28 cellular contexts compared by ENCODE assay signal in genomic region chr3:32127219-32127826, GRCh38.
"Had no signal": no experiment of that assay in that cellular context is flagged by ENCODE, and none has a peak within 500 bp of the region (broad histone marks: within the 10 kb centered on the region; RNA-seq: fewer than 3 reads in every experiment).

No MANE protein-coding gene starts in this region.

- H3K27ac ChIP-seq: colonic mucosa, epithelial cell of prostate, gastroesophageal sphincter, ovary, sigmoid colon, testis, tibial artery had no signal

- H3K27me3 Mint-ChIP-seq: central memory CD8-positive, alpha-beta T cell; dendritic cell treated with granulocyte-macrophage colony-stimulating factor and Interleukin-4, amounts not matched to agents 40 ng/mL and 50 ng/mL, for 4 days; naive B cell; natural killer cell treated with Interleukin-12 subunit alpha and Interleukin-12 subunit beta and Interleukin-15 and Interleukin-18, amount 100 ng/mL, for 72 hours; type B pancreatic cell had no signal

- H3K4me3 ChIP-seq: colonic mucosa, gastroesophageal sphincter, mucosa of descending colon, ovary, sigmoid colon, testis, tibial artery had no signal

- H3K4me1 ChIP-seq: colonic mucosa had no signal

- H3K9me3 ChIP-seq: colonic mucosa, gastroesophageal sphincter, mucosa of descending colon, ovary, sigmoid colon, testis, tibial artery had no signal

- H3K27me3 ChIP-seq: colonic mucosa, gastroesophageal sphincter, ovary, sigmoid colon, testis, tibial artery had no signal

- ATAC-seq: esophagus mucosa; gastroesophageal sphincter; mucosa of descending colon; natural killer cell treated with Interleukin-12 subunit alpha and Interleukin-12 subunit beta and Interleukin-15 and Interleukin-18, amount 100 ng/mL, for 72 hours; stimulated activated effector memory CD8-positive, alpha-beta T cell treated with anti-CD3 and anti-CD28 coated beads, Interleukin-12 subunit alpha, Interleukin-12 subunit beta, amount 100 ng/mL, for 72 hours; stimulated activated naive CD8-positive, alpha-beta T cell treated with anti-CD3 and anti-CD28 coated beads, Interleukin-15, Interleukin-2, amounts not matched to agents 100 U/mL and 50 U/mL, for 24 hours had no signal

- DNase-seq: colonic mucosa; effector CD8-positive, alpha-beta T cell; endodermal cell; foreskin fibroblast; hypothalamus; mesenchymal stem cell; mucosa of descending colon; naive B cell; occipital lobe; ovary; posterior cingulate gyrus; retina; sigmoid colon; stimulated activated CD4-positive, alpha-beta T cell treated with anti-CD3 and anti-CD28 coated beads, Interleukin-2, amount 100 ng/mL, for 24 hours; stimulated activated CD4-positive, alpha-beta T cell treated with anti-CD3 and anti-CD28 coated beads, Interleukin-4, amount 100 ng/mL, for 24 hours; stimulated activated naive CD8-positive, alpha-beta T cell treated with anti-CD3 and anti-CD28 coated beads, Interleukin-15, Interleukin-2, amounts not matched to agents 100 U/mL and 50 U/mL, for 24 hours; substantia nigra; testis; tibial artery had no signal

- H3K4me3 Mint-ChIP-seq: central memory CD8-positive, alpha-beta T cell; dendritic cell treated with granulocyte-macrophage colony-stimulating factor and Interleukin-4, amounts not matched to agents 40 ng/mL and 50 ng/mL, for 4 days; endodermal cell; mesothelial cell of epicardium; naive B cell; natural killer cell treated with Interleukin-12 subunit alpha and Interleukin-12 subunit beta and Interleukin-15 and Interleukin-18, amount 100 ng/mL, for 72 hours; stimulated activated effector memory CD8-positive, alpha-beta T cell treated with anti-CD3 and anti-CD28 coated beads, Interleukin-12 subunit alpha, Interleukin-12 subunit beta, amount 100 ng/mL, for 72 hours; type B pancreatic cell had no signal

- H3K9me3 Mint-ChIP-seq: central memory CD8-positive, alpha-beta T cell; dendritic cell treated with granulocyte-macrophage colony-stimulating factor and Interleukin-4, amounts not matched to agents 40 ng/mL and 50 ng/mL, for 4 days; endodermal cell; mesothelial cell of epicardium; naive B cell; natural killer cell treated with Interleukin-12 subunit alpha and Interleukin-12 subunit beta and Interleukin-15 and Interleukin-18, amount 100 ng/mL, for 72 hours; stimulated activated effector memory CD8-positive, alpha-beta T cell treated with anti-CD3 and anti-CD28 coated beads, Interleukin-12 subunit alpha, Interleukin-12 subunit beta, amount 100 ng/mL, for 72 hours; type B pancreatic cell had no signal

- H3K36me3 ChIP-seq: colonic mucosa, ovary had no signal

- H3K36me3 Mint-ChIP-seq: mesothelial cell of epicardium had no signal

- H3K27ac Mint-ChIP-seq: dendritic cell treated with granulocyte-macrophage colony-stimulating factor and Interleukin-4, amounts not matched to agents 40 ng/mL and 50 ng/mL, for 4 days; endodermal cell; mesothelial cell of epicardium; natural killer cell treated with Interleukin-12 subunit alpha and Interleukin-12 subunit beta and Interleukin-15 and Interleukin-18, amount 100 ng/mL, for 72 hours; stimulated activated effector memory CD8-positive, alpha-beta T cell treated with anti-CD3 and anti-CD28 coated beads, Interleukin-12 subunit alpha, Interleukin-12 subunit beta, amount 100 ng/mL, for 72 hours; type B pancreatic cell had no signal
